In genomic region chr16:2237552-2238395, GRCh38 we compare ENCODE assay signal across 14 cellular contexts. TPM values are rescaled to one million over a fixed set of nuclear protein-coding genes. Genes with fewer than 3 reads are reported as not detected.
DNase-seq lines count a peak whose midpoint lies in the region; ATAC-seq and TF ChIP-seq lines count a peak whose summit lies in the region.
"Had no signal": no experiment of that assay in that cellular context is flagged by ENCODE, and none has a peak within 500 bp of the region (broad histone marks: within the 10 kb centered on the region; RNA-seq: fewer than 3 reads in every experiment).

No MANE protein-coding gene starts in this region.

- no peak overlapping the region for H3K4me3 Mint-ChIP-seq in activated naive CD8-positive, alpha-beta T cell treated with anti-CD3 and anti-CD28 coated beads, Interleukin-2, amount 10 ng/mL, durations not matched to agents 7 days and 5 days
- no peak overlapping the region for H3K4me3 Mint-ChIP-seq in activated naive CD8-positive, alpha-beta T cell treated with anti-CD3 and anti-CD28 coated beads for 36 hours
- H3K4me3 Mint-ChIP-seq in stimulated activated memory B cell treated with anti-CD40 and anti-IgM and Interleukin-4, amounts not matched to agents 10 μg/mL and 1 μg/mL and 100 μg/mL, for 72 hours = no peak overlapping the region
- H3K4me3 Mint-ChIP-seq: activated naive CD4-positive, alpha-beta T cell treated with anti-CD3 and anti-CD28 coated beads, Interleukin-2, amount 10 ng/mL, durations not matched to agents 7 days and 5 days; memory B cell had no signal

- no peak overlapping the region for H3K27ac Mint-ChIP-seq in activated naive CD8-positive, alpha-beta T cell treated with anti-CD3 and anti-CD28 coated beads, Interleukin-2, amount 10 ng/mL, durations not matched to agents 7 days and 5 days
- no peak overlapping the region for H3K27ac Mint-ChIP-seq in activated naive CD8-positive, alpha-beta T cell treated with anti-CD3 and anti-CD28 coated beads for 36 hours
- no peak overlapping the region for H3K27ac Mint-ChIP-seq in stimulated activated memory B cell treated with anti-CD40 and anti-IgM and Interleukin-4, amounts not matched to agents 10 μg/mL and 1 μg/mL and 100 μg/mL, for 72 hours
- H3K27ac Mint-ChIP-seq: activated naive CD4-positive, alpha-beta T cell treated with anti-CD3 and anti-CD28 coated beads, Interleukin-2, amount 10 ng/mL, durations not matched to agents 7 days and 5 days; memory B cell had no signal

- ATAC-seq in activated naive CD8-positive, alpha-beta T cell treated with anti-CD3 and anti-CD28 coated beads, Interleukin-2, amount 10 ng/mL, durations not matched to agents 7 days and 5 days (ENCODE audit: low read depth) = peak; percentile 5
- ATAC-seq in left colon (peak; percentile 27), HG02610 (IDR thresholded peaks at IDR 0.05; ENCODE audit: unreplicated experiment) (no peak)
- ATAC-seq in stimulated activated memory B cell treated with anti-CD40 and anti-IgM and Interleukin-4, amounts not matched to agents 10 μg/mL and 1 μg/mL and 100 μg/mL, for 72 hours = peak; percentile 28

- POLR2A ChIA-PET in activated naive CD8-positive, alpha-beta T cell treated with anti-CD3 and anti-CD28 coated beads, Interleukin-2, amount 10 ng/mL, durations not matched to agents 7 days and 5 days (lab: Charles Lee) = interaction anchor here (1.3 kb wide), 1 partner anchor 31 kb away, joined by 4 read pairs; no protein-coding TSS in a partner anchor

- no peak overlapping the region for H3K27ac ChIP-seq in coronary artery
- H3K27ac ChIP-seq: epithelial cell of prostate, SJCRH30 had no signal

- peaks cover 2% of the 10 kb centered on the region for H3K36me3 Mint-ChIP-seq in activated naive CD8-positive, alpha-beta T cell treated with anti-CD3 and anti-CD28 coated beads, Interleukin-2, amount 10 ng/mL, durations not matched to agents 7 days and 5 days
- H3K36me3 Mint-ChIP-seq in activated naive CD8-positive, alpha-beta T cell treated with anti-CD3 and anti-CD28 coated beads for 36 hours = peaks cover 3% of the 10 kb centered on the region
- peaks cover 40% of the 10 kb centered on the region for H3K36me3 Mint-ChIP-seq in stimulated activated memory B cell treated with anti-CD40 and anti-IgM and Interleukin-4, amounts not matched to agents 10 μg/mL and 1 μg/mL and 100 μg/mL, for 72 hours

- no peaks in the 10 kb centered on the region for H3K4me1 Mint-ChIP-seq in activated naive CD8-positive, alpha-beta T cell treated with anti-CD3 and anti-CD28 coated beads, Interleukin-2, amount 10 ng/mL, durations not matched to agents 7 days and 5 days
- H3K4me1 Mint-ChIP-seq in activated naive CD8-positive, alpha-beta T cell treated with anti-CD3 and anti-CD28 coated beads for 36 hours = no peaks in the 10 kb centered on the region
- no peaks in the 10 kb centered on the region for H3K4me1 Mint-ChIP-seq in stimulated activated memory B cell treated with anti-CD40 and anti-IgM and Interleukin-4, amounts not matched to agents 10 μg/mL and 1 μg/mL and 100 μg/mL, for 72 hours
- H3K4me1 Mint-ChIP-seq: memory B cell had no signal

- no peaks in the 10 kb centered on the region for H3K9me3 Mint-ChIP-seq in activated naive CD8-positive, alpha-beta T cell treated with anti-CD3 and anti-CD28 coated beads, Interleukin-2, amount 10 ng/mL, durations not matched to agents 7 days and 5 days
- no peaks in the 10 kb centered on the region for H3K9me3 Mint-ChIP-seq in activated naive CD8-positive, alpha-beta T cell treated with anti-CD3 and anti-CD28 coated beads for 36 hours
- no peaks in the 10 kb centered on the region for H3K9me3 Mint-ChIP-seq in stimulated activated memory B cell treated with anti-CD40 and anti-IgM and Interleukin-4, amounts not matched to agents 10 μg/mL and 1 μg/mL and 100 μg/mL, for 72 hours
- H3K9me3 Mint-ChIP-seq: activated naive CD4-positive, alpha-beta T cell treated with anti-CD3 and anti-CD28 coated beads, Interleukin-2, amount 10 ng/mL, durations not matched to agents 7 days and 5 days; memory B cell had no signal

- DNase-seq in activated naive CD8-positive, alpha-beta T cell treated with anti-CD3 and anti-CD28 coated beads, Interleukin-2, amount 10 ng/mL, durations not matched to agents 7 days and 5 days = no peak
- DNase-seq in activated naive CD8-positive, alpha-beta T cell treated with anti-CD3 and anti-CD28 coated beads for 36 hours = no peak
- DNase-seq in coronary artery (ENCODE audit: low spot score) = peak; percentile 69
- DNase-seq in left colon = peak in 1 of 2 donors; percentile 30
- DNase-seq in anterior cingulate cortex (lab: John Stamatoyannopoulos, UW) = no peak
- DNase-seq in NCI-H748 treated with DMSO at 0.1 percent for 48 hours (lab: John Stamatoyannopoulos, UW) = no peak
- DNase-seq: activated naive CD4-positive, alpha-beta T cell treated with anti-CD3 and anti-CD28 coated beads, Interleukin-2, amount 10 ng/mL, durations not matched to agents 7 days and 5 days; central memory CD4-positive, alpha-beta T cell; NCI-H1048; SJCRH30 had no signal

- TF ChIP-seq CTCF in coronary artery (IDR thresholded peaks at IDR 0.05) = no peak

- peak overlapping the region; percentile 62 for H3K4me3 ChIP-seq in coronary artery
- H3K4me3 ChIP-seq: SJCRH30 had no signal

- no peaks in the 10 kb centered on the region for H3K27me3 Mint-ChIP-seq in activated naive CD8-positive, alpha-beta T cell treated with anti-CD3 and anti-CD28 coated beads, Interleukin-2, amount 10 ng/mL, durations not matched to agents 7 days and 5 days
- H3K27me3 Mint-ChIP-seq in activated naive CD8-positive, alpha-beta T cell treated with anti-CD3 and anti-CD28 coated beads for 36 hours = peaks cover 4% of the 10 kb centered on the region
- H3K27me3 Mint-ChIP-seq in stimulated activated memory B cell treated with anti-CD40 and anti-IgM and Interleukin-4, amounts not matched to agents 10 μg/mL and 1 μg/mL and 100 μg/mL, for 72 hours = no peaks in the 10 kb centered on the region
- H3K27me3 Mint-ChIP-seq: memory B cell had no signal

- intact Hi-C loops in left colon (cut with DNase I, micrococcal nuclease) = no loop called here

RNA-seq across cellular contexts. Expression of gene DNASE1L2, which starts 1.5 kb away (rescaled TPM):
- 1 to 10 TPM; 2.2 to 3.2 TPM for total RNA-seq in activated naive CD8-positive, alpha-beta T cell treated with anti-CD3 and anti-CD28 coated beads, Interleukin-2, amount 10 ng/mL, durations not matched to agents 7 days and 5 days
- total RNA-seq in activated naive CD8-positive, alpha-beta T cell treated with anti-CD3 and anti-CD28 coated beads for 36 hours = under 1 TPM; 0.87 to 0.92 TPM
- under 1 TPM; 0.75 to 0.82 TPM for total RNA-seq in left colon

RNA-seq across cellular contexts. Expression of gene ECI1, which starts 13.6 kb away (rescaled TPM):
- 10 to 100 TPM; 37.4 to 38.0 TPM for total RNA-seq in activated naive CD8-positive, alpha-beta T cell treated with anti-CD3 and anti-CD28 coated beads, Interleukin-2, amount 10 ng/mL, durations not matched to agents 7 days and 5 days
- total RNA-seq in activated naive CD8-positive, alpha-beta T cell treated with anti-CD3 and anti-CD28 coated beads for 36 hours = 10 to 100 TPM; 27.5 to 30.0 TPM
- 100 to 1,000 TPM; 113 to 132 TPM for total RNA-seq in left colon

RNA-seq across cellular contexts. Expression of gene E4F1, which starts 14.4 kb away (rescaled TPM):
- 10 to 100 TPM; 34.1 to 34.8 TPM for total RNA-seq in activated naive CD8-positive, alpha-beta T cell treated with anti-CD3 and anti-CD28 coated beads, Interleukin-2, amount 10 ng/mL, durations not matched to agents 7 days and 5 days
- total RNA-seq in activated naive CD8-positive, alpha-beta T cell treated with anti-CD3 and anti-CD28 coated beads for 36 hours = 10 to 100 TPM; 23.0 to 24.1 TPM
- total RNA-seq in left colon = 10 to 100 TPM; 23.6 to 25.1 TPM

RNA-seq across cellular contexts. Expression of gene PGP, which starts 23.1 kb away (rescaled TPM):
- total RNA-seq in activated naive CD8-positive, alpha-beta T cell treated with anti-CD3 and anti-CD28 coated beads, Interleukin-2, amount 10 ng/mL, durations not matched to agents 7 days and 5 days = 10 to 100 TPM; 22.6 to 23.2 TPM
- 10 to 100 TPM; 24.2 to 24.5 TPM for total RNA-seq in activated naive CD8-positive, alpha-beta T cell treated with anti-CD3 and anti-CD28 coated beads for 36 hours
- total RNA-seq in left colon = 10 to 100 TPM; 16.3 to 24.3 TPM

RNA-seq across cellular contexts. Expression of gene BRICD5, which starts 27.1 kb away (rescaled TPM):
- total RNA-seq in activated naive CD8-positive, alpha-beta T cell treated with anti-CD3 and anti-CD28 coated beads, Interleukin-2, amount 10 ng/mL, durations not matched to agents 7 days and 5 days = 10 to 100 TPM; 17.3 to 18.4 TPM
- 1 to 10 TPM; 2.3 to 6.4 TPM for total RNA-seq in activated naive CD8-positive, alpha-beta T cell treated with anti-CD3 and anti-CD28 coated beads for 36 hours
- total RNA-seq in left colon = 10 to 100 TPM in 1 of 2 donors, 1 to 10 TPM in 1; 6.1 to 14.4 TPM
